In genomic region chr2:220969348-220969747, GRCh38 we compare ENCODE assay signal across 21 cellular contexts.
"Had no signal": no experiment of that assay in that cellular context is flagged by ENCODE, and none has a peak within 500 bp of the region (broad histone marks: within the 10 kb centered on the region; RNA-seq: fewer than 3 reads in every experiment).

No MANE protein-coding gene starts in this region.

- DNase-seq: activated CD4-positive, alpha-beta memory T cell treated with anti-CD3 and anti-CD28 coated beads, Interleukin-2, amount 10 ng/mL, durations not matched to agents 7 days and 5 days; activated CD4-positive, alpha-beta T cell treated with anti-CD3 and anti-CD28 coated beads for 36 hours; activated effector memory CD4-positive, alpha-beta T cell treated with anti-CD3 and anti-CD28 coated beads, Interleukin-2, amount 50 U/mL, for 16 hours; activated T-cell treated with anti-CD3 and anti-CD28 coated beads, Interleukin-2, amount 50 U/mL, for 48 hours; amygdala; cerebellar nuclear complex; effector memory CD4-positive, alpha-beta T cell; heart left ventricle; immature natural killer cell; lower lobe of right lung; naive thymus-derived CD4-positive, alpha-beta T cell; pancreas; retina; stimulated activated CD4-positive, alpha-beta T cell treated with anti-CD3 and anti-CD28 coated beads, Interleukin-15, amount 100 ng/mL, for 24 hours; stimulated activated CD4-positive, alpha-beta T cell treated with anti-CD3 and anti-CD28 coated beads, Interleukin-4, amount 100 ng/mL, for 1 hour; stimulated activated naive B cell treated with anti-CD40 and anti-IgM and Interleukin-4, amounts not matched to agents 10 μg/mL and 1 μg/mL and 100 μg/mL, for 72 hours; T-helper 17 cell; tibial artery; uterus had no signal

- H3K27ac ChIP-seq: heart left ventricle, lower lobe of right lung, pancreas, tibial artery, uterus had no signal

- H3K4me1 ChIP-seq: heart left ventricle, lower lobe of right lung, pancreas, tibial artery, uterus had no signal

- H3K9me3 ChIP-seq: heart left ventricle, lower lobe of right lung, pancreas, tibial artery, uterus had no signal

- ATAC-seq: activated CD4-positive, alpha-beta T cell treated with anti-CD3 and anti-CD28 coated beads for 36 hours; activated naive CD4-positive, alpha-beta T cell treated with anti-CD3 and anti-CD28 coated beads, Interleukin-2, amount 50 U/mL, for 72 hours; heart left ventricle; lower lobe of right lung; naive thymus-derived CD4-positive, alpha-beta T cell; pancreas; stimulated activated naive B cell treated with anti-CD40 and anti-IgM and Interleukin-4, amounts not matched to agents 10 μg/mL and 1 μg/mL and 100 μg/mL, for 72 hours; T-helper 17 cell had no signal

- H3K27me3 ChIP-seq: heart left ventricle, tibial artery, uterus had no signal

- FAIRE-seq: frontal cortex, pancreas had no signal

- H3K36me3 ChIP-seq: heart left ventricle, lower lobe of right lung, pancreas, tibial artery, uterus had no signal

- H3K4me3 ChIP-seq: heart left ventricle, lower lobe of right lung, pancreas, tibial artery, uterus had no signal
